ENCODE assay signal across 2 cellular contexts in the genomic region with DNA sequence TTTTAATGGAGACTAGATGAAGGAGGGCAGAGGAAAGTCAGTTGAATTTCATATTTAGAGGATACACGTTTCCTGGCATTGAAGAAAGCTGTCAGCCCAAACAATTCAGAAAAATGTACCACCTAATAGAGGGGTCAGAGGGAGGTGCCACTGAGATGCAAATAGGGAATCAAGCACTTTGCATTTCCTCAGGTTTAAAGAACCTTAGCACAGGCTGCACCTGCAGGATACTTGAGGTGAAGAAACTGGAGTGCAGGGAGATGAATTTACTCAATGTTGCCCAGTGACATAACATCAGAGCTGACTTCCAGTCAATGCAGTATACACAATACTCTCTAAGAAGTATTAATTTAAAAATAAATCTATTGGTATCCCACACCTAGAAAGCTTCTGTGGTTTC.
TF ChIP-seq lines count a peak whose summit lies in the region.

No MANE protein-coding gene starts in this region.

TF ChIP-seq in GM23338, 12 proteins besides CTCF, POLR2A, EP300 and RAD21 (continues in another document):
- TF ChIP-seq, protein P1, sequence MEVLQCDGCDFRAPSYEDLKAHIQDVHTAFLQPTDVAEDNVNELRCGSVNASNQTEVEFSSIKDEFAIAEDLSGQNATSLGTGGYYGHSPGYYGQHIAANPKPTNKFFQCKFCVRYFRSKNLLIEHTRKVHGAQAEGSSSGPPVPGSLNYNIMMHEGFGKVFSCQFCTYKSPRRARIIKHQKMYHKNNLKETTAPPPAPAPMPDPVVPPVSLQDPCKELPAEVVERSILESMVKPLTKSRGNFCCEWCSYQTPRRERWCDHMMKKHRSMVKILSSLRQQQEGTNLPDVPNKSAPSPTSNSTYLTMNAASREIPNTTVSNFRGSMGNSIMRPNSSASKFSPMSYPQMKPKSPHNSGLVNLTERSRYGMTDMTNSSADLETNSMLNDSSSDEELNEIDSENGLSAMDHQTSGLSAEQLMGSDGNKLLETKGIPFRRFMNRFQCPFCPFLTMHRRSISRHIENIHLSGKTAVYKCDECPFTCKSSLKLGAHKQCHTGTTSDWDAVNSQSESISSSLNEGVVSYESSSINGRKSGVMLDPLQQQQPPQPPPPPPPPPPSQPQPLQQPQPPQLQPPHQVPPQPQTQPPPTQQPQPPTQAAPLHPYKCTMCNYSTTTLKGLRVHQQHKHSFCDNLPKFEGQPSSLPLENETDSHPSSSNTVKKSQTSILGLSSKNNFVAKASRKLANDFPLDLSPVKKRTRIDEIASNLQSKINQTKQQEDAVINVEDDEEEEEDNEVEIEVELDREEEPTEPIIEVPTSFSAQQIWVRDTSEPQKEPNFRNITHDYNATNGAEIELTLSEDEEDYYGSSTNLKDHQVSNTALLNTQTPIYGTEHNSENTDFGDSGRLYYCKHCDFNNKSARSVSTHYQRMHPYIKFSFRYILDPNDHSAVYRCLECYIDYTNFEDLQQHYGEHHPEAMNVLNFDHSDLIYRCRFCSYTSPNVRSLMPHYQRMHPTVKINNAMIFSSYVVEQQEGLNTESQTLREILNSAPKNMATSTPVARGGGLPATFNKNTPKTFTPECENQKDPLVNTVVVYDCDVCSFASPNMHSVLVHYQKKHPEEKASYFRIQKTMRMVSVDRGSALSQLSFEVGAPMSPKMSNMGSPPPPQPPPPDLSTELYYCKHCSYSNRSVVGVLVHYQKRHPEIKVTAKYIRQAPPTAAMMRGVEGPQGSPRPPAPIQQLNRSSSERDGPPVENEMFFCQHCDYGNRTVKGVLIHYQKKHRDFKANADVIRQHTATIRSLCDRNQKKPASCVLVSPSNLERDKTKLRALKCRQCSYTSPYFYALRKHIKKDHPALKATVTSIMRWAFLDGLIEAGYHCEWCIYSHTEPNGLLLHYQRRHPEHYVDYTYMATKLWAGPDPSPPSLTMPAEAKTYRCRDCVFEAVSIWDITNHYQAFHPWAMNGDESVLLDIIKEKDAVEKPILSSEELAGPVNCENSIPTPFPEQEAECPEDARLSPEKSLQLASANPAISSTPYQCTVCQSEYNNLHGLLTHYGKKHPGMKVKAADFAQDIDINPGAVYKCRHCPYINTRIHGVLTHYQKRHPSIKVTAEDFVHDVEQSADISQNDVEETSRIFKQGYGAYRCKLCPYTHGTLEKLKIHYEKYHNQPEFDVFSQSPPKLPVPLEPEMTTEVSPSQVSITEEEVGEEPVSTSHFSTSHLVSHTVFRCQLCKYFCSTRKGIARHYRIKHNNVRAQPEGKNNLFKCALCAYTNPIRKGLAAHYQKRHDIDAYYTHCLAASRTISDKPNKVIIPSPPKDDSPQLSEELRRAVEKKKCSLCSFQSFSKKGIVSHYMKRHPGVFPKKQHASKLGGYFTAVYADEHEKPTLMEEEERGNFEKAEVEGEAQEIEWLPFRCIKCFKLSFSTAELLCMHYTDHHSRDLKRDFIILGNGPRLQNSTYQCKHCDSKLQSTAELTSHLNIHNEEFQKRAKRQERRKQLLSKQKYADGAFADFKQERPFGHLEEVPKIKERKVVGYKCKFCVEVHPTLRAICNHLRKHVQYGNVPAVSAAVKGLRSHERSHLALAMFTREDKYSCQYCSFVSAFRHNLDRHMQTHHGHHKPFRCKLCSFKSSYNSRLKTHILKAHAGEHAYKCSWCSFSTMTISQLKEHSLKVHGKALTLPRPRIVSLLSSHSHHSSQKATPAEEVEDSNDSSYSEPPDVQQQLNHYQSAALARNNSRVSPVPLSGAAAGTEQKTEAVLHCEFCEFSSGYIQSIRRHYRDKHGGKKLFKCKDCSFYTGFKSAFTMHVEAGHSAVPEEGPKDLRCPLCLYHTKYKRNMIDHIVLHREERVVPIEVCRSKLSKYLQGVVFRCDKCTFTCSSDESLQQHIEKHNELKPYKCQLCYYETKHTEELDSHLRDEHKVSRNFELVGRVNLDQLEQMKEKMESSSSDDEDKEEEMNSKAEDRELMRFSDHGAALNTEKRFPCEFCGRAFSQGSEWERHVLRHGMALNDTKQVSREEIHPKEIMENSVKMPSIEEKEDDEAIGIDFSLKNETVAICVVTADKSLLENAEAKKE (CRISPR knock-in tag; IDR thresholded peaks at IDR 0.05): no peak
- no peak for TF ChIP-seq EZH2phosphoT487 (IDR thresholded peaks at IDR 0.05; ENCODE audit: unreplicated experiment)
- TF ChIP-seq NANOG (IDR thresholded peaks at IDR 0.05; ENCODE audit: borderline replicate concordance): no peak
- no peak for TF ChIP-seq STAT1 (IDR thresholded peaks at IDR 0.05; ENCODE audit: unreplicated experiment)
- TF ChIP-seq, protein P2, sequence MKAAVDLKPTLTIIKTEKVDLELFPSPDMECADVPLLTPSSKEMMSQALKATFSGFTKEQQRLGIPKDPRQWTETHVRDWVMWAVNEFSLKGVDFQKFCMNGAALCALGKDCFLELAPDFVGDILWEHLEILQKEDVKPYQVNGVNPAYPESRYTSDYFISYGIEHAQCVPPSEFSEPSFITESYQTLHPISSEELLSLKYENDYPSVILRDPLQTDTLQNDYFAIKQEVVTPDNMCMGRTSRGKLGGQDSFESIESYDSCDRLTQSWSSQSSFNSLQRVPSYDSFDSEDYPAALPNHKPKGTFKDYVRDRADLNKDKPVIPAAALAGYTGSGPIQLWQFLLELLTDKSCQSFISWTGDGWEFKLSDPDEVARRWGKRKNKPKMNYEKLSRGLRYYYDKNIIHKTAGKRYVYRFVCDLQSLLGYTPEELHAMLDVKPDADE (IDR thresholded peaks at IDR 0.05): no peak
- TF ChIP-seq JUNB (IDR thresholded peaks at IDR 0.05; ENCODE audit: unreplicated experiment): no peak
- no peak for TF ChIP-seq CREB1 (CRISPR knock-in tag; IDR thresholded peaks at IDR 0.05; ENCODE audit: low read depth)
- TF ChIP-seq, protein P3, sequence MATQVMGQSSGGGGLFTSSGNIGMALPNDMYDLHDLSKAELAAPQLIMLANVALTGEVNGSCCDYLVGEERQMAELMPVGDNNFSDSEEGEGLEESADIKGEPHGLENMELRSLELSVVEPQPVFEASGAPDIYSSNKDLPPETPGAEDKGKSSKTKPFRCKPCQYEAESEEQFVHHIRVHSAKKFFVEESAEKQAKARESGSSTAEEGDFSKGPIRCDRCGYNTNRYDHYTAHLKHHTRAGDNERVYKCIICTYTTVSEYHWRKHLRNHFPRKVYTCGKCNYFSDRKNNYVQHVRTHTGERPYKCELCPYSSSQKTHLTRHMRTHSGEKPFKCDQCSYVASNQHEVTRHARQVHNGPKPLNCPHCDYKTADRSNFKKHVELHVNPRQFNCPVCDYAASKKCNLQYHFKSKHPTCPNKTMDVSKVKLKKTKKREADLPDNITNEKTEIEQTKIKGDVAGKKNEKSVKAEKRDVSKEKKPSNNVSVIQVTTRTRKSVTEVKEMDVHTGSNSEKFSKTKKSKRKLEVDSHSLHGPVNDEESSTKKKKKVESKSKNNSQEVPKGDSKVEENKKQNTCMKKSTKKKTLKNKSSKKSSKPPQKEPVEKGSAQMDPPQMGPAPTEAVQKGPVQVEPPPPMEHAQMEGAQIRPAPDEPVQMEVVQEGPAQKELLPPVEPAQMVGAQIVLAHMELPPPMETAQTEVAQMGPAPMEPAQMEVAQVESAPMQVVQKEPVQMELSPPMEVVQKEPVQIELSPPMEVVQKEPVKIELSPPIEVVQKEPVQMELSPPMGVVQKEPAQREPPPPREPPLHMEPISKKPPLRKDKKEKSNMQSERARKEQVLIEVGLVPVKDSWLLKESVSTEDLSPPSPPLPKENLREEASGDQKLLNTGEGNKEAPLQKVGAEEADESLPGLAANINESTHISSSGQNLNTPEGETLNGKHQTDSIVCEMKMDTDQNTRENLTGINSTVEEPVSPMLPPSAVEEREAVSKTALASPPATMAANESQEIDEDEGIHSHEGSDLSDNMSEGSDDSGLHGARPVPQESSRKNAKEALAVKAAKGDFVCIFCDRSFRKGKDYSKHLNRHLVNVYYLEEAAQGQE (IDR thresholded peaks at IDR 0.05; ENCODE audit: unreplicated experiment): no peak
- no peak for TF ChIP-seq ZNF331 (CRISPR knock-in tag; IDR thresholded peaks at IDR 0.05; ENCODE audit: low read depth)
- no peak for TF ChIP-seq EZH2 (IDR thresholded peaks at IDR 0.05; ENCODE audit: low read depth, unreplicated experiment)

TF ChIP-seq in WTC11, 78 proteins besides CTCF, POLR2A, EP300 and RAD21 (continued from another document):
- TF ChIP-seq, protein P4, sequence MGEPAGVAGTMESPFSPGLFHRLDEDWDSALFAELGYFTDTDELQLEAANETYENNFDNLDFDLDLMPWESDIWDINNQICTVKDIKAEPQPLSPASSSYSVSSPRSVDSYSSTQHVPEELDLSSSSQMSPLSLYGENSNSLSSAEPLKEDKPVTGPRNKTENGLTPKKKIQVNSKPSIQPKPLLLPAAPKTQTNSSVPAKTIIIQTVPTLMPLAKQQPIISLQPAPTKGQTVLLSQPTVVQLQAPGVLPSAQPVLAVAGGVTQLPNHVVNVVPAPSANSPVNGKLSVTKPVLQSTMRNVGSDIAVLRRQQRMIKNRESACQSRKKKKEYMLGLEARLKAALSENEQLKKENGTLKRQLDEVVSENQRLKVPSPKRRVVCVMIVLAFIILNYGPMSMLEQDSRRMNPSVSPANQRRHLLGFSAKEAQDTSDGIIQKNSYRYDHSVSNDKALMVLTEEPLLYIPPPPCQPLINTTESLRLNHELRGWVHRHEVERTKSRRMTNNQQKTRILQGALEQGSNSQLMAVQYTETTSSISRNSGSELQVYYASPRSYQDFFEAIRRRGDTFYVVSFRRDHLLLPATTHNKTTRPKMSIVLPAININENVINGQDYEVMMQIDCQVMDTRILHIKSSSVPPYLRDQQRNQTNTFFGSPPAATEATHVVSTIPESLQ (CRISPR knock-in tag; IDR thresholded peaks at IDR 0.05): no peak
- TF ChIP-seq NR3C1 (CRISPR knock-in tag; conservative IDR thresholded peaks at IDR 0.05; ENCODE audit: low read depth) (no peak), CREB1 (CRISPR knock-in tag; IDR thresholded peaks at IDR 0.05) (no peak), GRHL2 (CRISPR knock-in tag; IDR thresholded peaks at IDR 0.05; ENCODE audit: insufficient replicate concordance, severe bottlenecking) (no peak), OVOL2 (CRISPR knock-in tag; IDR thresholded peaks at IDR 0.05; ENCODE audit: borderline replicate concordance) (no peak), TP53 (CRISPR knock-in tag; IDR thresholded peaks at IDR 0.05) (no peak), ETV6 (CRISPR knock-in tag; IDR thresholded peaks at IDR 0.05) (no peak), ZNF423 (CRISPR knock-in tag; IDR thresholded peaks at IDR 0.05) (no peak), ZNF317 (CRISPR knock-in tag; IDR thresholded peaks at IDR 0.05; ENCODE audit: borderline replicate concordance, low read depth) (no peak), IRF2 (CRISPR knock-in tag; IDR thresholded peaks at IDR 0.05; ENCODE audit: borderline replicate concordance, low read depth) (no peak)
- TF ChIP-seq, protein P5, sequence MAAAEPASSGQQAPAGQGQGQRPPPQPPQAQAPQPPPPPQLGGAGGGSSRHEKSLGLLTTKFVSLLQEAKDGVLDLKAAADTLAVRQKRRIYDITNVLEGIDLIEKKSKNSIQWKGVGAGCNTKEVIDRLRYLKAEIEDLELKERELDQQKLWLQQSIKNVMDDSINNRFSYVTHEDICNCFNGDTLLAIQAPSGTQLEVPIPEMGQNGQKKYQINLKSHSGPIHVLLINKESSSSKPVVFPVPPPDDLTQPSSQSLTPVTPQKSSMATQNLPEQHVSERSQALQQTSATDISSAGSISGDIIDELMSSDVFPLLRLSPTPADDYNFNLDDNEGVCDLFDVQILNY (CRISPR knock-in tag; IDR thresholded peaks at IDR 0.05): no peak
- TF ChIP-seq, protein P6, sequence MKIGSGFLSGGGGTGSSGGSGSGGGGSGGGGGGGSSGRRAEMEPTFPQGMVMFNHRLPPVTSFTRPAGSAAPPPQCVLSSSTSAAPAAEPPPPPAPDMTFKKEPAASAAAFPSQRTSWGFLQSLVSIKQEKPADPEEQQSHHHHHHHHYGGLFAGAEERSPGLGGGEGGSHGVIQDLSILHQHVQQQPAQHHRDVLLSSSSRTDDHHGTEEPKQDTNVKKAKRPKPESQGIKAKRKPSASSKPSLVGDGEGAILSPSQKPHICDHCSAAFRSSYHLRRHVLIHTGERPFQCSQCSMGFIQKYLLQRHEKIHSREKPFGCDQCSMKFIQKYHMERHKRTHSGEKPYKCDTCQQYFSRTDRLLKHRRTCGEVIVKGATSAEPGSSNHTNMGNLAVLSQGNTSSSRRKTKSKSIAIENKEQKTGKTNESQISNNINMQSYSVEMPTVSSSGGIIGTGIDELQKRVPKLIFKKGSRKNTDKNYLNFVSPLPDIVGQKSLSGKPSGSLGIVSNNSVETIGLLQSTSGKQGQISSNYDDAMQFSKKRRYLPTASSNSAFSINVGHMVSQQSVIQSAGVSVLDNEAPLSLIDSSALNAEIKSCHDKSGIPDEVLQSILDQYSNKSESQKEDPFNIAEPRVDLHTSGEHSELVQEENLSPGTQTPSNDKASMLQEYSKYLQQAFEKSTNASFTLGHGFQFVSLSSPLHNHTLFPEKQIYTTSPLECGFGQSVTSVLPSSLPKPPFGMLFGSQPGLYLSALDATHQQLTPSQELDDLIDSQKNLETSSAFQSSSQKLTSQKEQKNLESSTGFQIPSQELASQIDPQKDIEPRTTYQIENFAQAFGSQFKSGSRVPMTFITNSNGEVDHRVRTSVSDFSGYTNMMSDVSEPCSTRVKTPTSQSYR (CRISPR knock-in tag; IDR thresholded peaks at IDR 0.05): no peak
- TF ChIP-seq, protein P7, sequence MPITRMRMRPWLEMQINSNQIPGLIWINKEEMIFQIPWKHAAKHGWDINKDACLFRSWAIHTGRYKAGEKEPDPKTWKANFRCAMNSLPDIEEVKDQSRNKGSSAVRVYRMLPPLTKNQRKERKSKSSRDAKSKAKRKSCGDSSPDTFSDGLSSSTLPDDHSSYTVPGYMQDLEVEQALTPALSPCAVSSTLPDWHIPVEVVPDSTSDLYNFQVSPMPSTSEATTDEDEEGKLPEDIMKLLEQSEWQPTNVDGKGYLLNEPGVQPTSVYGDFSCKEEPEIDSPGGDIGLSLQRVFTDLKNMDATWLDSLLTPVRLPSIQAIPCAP (CRISPR knock-in tag; IDR thresholded peaks at IDR 0.05): no peak
- TF ChIP-seq, protein P8, sequence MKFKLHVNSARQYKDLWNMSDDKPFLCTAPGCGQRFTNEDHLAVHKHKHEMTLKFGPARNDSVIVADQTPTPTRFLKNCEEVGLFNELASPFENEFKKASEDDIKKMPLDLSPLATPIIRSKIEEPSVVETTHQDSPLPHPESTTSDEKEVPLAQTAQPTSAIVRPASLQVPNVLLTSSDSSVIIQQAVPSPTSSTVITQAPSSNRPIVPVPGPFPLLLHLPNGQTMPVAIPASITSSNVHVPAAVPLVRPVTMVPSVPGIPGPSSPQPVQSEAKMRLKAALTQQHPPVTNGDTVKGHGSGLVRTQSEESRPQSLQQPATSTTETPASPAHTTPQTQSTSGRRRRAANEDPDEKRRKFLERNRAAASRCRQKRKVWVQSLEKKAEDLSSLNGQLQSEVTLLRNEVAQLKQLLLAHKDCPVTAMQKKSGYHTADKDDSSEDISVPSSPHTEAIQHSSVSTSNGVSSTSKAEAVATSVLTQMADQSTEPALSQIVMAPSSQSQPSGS (CRISPR knock-in tag; IDR thresholded peaks at IDR 0.05; ENCODE audit: borderline replicate concordance, low read depth): no peak
